In the genomic region with DNA sequence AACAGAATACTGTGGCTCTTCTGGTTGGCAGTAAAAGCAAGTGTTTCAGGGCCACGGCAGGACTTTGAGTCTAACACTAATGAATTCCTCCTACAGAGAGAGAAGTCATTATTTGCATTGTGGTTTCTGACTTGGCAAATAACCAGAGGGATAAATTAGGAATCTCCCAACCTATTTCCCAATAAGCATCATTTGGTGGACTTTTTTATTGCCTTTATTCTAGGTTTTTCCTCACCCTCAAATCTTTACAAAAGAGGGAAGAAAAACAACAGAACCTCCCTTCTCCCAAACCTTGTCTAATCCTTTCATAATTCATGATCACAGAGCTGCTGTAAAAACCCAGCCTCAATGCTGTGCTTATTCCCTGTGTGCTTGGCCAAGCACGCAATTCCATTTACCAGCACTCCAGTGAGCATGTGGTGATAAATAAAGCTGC, we compare ENCODE assay signal across 1 cellular context.
TF ChIP-seq lines count a peak whose summit lies in the region.

No MANE protein-coding gene starts in this region.

TF ChIP-seq in GM23338, 12 proteins besides CTCF, POLR2A, EP300 and RAD21 (continued from another document):
- TF ChIP-seq, protein P1, sequence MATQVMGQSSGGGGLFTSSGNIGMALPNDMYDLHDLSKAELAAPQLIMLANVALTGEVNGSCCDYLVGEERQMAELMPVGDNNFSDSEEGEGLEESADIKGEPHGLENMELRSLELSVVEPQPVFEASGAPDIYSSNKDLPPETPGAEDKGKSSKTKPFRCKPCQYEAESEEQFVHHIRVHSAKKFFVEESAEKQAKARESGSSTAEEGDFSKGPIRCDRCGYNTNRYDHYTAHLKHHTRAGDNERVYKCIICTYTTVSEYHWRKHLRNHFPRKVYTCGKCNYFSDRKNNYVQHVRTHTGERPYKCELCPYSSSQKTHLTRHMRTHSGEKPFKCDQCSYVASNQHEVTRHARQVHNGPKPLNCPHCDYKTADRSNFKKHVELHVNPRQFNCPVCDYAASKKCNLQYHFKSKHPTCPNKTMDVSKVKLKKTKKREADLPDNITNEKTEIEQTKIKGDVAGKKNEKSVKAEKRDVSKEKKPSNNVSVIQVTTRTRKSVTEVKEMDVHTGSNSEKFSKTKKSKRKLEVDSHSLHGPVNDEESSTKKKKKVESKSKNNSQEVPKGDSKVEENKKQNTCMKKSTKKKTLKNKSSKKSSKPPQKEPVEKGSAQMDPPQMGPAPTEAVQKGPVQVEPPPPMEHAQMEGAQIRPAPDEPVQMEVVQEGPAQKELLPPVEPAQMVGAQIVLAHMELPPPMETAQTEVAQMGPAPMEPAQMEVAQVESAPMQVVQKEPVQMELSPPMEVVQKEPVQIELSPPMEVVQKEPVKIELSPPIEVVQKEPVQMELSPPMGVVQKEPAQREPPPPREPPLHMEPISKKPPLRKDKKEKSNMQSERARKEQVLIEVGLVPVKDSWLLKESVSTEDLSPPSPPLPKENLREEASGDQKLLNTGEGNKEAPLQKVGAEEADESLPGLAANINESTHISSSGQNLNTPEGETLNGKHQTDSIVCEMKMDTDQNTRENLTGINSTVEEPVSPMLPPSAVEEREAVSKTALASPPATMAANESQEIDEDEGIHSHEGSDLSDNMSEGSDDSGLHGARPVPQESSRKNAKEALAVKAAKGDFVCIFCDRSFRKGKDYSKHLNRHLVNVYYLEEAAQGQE (IDR thresholded peaks at IDR 0.05; ENCODE audit: unreplicated experiment) = no peak
- TF ChIP-seq EZH2phosphoT487 (IDR thresholded peaks at IDR 0.05; ENCODE audit: unreplicated experiment) = no peak
TF ChIP-seq in GM23338: peak in this region for 0.
